Comparison of ENCODE assay signal across 1 cellular context in genomic region chr11:117948466-117948865, GRCh38. TPM values are rescaled to one million over a fixed set of nuclear protein-coding genes. Genes with fewer than 3 reads are reported as not detected.
"Had no signal": no experiment of that assay in that cellular context is flagged by ENCODE, and none has a peak within 500 bp of the region (broad histone marks: within the 10 kb centered on the region; RNA-seq: fewer than 3 reads in every experiment).

No MANE protein-coding gene starts in this region.

RNA-seq across cellular contexts. Expression of gene TMPRSS13, which starts 19.3 kb away (rescaled TPM):
- total RNA-seq: renal cortical epithelial cell had no signal
